1 cellular context compared by ENCODE assay signal in the genomic region with DNA sequence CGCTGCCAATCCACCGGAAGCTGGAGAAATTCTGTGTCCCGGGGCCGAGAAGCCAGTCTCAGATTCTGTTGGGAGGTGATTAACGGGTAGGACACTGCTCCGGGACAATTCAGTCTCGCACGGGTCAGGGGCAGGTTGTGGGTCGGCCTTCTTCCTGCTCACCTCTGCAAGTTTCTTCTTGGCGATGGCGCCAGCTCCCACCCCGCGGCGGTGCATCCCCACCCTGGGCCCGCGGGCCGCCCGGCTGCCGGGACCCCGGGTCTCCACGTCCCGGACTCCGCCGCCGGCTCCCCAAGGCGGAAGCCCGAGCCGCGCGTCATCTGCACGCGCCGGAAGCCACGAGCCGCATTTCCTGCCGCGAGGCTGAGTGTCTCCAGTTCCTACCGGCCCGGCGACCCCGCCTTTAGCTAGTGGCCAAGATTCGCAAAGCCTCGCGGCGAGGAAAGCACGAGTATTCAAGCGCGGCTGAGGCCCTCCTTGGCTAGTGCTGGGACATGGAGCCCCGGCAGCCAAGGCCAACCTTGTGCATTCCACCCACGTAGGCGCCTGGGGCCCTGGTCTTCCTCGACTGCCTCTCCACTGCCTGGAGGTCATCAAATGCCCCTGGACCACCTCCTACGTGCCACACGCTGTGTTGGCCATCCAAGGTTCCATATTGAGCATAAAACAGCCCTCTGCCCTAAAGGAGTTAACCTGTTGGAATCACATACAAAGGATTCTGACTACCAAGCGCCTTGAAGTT.
TF ChIP-seq lines count a peak whose summit lies in the region.

A gene with protein sequence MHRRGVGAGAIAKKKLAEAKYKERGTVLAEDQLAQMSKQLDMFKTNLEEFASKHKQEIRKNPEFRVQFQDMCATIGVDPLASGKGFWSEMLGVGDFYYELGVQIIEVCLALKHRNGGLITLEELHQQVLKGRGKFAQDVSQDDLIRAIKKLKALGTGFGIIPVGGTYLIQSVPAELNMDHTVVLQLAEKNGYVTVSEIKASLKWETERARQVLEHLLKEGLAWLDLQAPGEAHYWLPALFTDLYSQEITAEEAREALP (minus strand): TSS at position 324 of the 742 bp plus-strand sequence. CDS start 108 bp downstream, at position 216.

TF ChIP-seq in K562, 482 proteins besides CTCF, POLR2A, EP300 and RAD21 (continued from another document and continues in another):
- TF ChIP-seq, protein P1, sequence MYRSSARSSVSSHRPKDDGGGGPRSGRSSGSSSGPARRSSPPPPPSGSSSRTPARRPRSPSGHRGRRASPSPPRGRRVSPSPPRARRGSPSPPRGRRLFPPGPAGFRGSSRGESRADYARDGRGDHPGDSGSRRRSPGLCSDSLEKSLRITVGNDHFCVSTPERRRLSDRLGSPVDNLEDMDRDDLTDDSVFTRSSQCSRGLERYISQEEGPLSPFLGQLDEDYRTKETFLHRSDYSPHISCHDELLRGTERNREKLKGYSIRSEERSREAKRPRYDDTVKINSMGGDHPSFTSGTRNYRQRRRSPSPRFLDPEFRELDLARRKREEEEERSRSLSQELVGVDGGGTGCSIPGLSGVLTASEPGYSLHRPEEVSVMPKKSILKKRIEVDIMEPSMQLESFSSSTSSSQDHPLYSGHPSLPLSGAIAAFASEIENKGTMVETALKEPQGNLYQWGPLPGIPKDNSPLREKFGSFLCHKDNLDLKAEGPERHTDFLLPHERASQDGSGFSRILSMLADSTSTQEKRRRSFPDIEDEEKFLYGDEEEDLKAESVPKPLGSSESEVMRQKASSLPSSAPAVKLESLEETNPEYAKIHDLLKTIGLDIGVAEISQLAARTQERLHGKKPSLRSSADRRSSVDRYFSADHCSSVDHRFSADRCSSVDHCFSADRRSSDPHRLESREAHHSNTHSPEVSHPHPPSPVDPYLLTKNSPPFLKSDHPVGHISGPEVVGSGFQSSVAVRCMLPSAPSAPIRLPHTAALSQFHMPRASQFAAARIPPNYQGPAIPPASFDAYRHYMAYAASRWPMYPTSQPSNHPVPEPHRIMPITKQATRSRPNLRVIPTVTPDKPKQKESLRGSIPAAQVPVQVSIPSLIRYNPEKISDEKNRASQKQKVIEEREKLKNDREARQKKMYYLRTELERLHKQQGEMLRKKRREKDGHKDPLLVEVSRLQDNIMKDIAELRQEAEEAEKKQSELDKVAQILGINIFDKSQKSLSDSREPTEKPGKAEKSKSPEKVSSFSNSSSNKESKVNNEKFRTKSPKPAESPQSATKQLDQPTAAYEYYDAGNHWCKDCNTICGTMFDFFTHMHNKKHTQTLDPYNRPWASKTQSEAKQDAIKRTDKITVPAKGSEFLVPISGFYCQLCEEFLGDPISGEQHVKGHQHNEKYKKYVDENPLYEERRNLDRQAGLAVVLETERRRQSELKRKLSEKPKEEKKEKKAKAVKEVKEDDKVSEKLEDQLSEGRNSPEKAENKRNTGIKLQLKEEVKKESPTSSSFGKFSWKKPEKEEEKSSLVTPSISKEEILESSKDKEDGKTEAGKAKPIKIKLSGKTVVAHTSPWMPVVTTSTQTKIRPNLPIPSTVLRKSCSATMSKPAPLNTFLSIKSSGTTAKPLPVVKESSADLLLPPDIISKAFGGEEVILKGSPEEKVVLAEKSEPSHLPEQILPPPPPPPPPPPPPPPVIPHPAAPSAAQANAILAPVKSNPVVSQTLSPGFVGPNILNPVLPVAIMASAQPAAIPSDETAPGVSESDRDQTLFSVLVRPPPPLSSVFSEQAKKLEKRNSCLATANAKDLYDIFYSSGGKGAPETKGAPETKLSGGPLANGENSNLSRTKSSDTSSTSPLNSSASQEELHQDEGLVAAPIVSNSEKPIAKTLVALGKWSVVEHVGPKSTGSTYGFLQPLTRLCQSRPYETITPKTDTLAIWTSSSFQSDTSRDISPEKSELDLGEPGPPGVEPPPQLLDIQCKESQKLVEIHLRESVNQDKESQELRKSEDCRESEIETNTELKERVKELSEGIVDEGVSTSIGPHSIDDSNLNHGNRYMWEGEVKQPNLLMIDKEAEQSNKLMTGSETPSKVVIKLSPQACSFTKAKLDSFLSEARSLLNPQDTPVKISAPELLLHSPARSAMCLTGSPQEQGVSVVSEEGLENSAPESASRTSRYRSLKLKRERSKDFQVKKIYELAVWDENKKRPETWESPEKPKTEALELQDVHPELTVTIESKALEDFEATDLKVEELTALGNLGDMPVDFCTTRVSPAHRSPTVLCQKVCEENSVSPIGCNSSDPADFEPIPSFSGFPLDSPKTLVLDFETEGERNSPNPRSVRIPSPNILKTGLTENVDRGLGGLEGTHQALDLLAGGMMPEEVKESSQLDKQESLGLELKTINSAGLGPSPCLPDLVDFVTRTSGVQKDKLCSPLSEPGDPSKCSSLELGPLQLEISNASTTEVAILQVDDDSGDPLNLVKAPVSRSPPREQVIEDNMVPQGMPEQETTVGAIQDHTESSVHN (IDR thresholded peaks at IDR 0.05; ENCODE audit: borderline replicate concordance in 1 of 2, low read depth in 1 of 2) = no peak
- TF ChIP-seq HDAC1 (IDR thresholded peaks at IDR 0.05) (peak in 1 of 2 experiments; percentile 79; a peak in 2 of 4 replicates), SIN3B (IDR thresholded peaks at IDR 0.05; ENCODE audit: low read depth) (peak; percentile 91), NRF1 (conservative IDR thresholded peaks at IDR 0.05 in 1 of 2, IDR thresholded peaks at IDR 0.05 in 1 of 2) (peak in 1 of 2 experiments; percentile 31; a peak in 2 of 4 replicates), CHD2 (IDR thresholded peaks at IDR 0.05; ENCODE audit: low read depth, low read length) (peak; percentile 51; the same call in 1 of the 2 replicates), MTA1 (IDR thresholded peaks at IDR 0.05; ENCODE audit: borderline replicate concordance) (peak; percentile 96), KAT7 (CRISPR knock-in tag; IDR thresholded peaks at IDR 0.05; ENCODE audit: borderline replicate concordance) (peak; percentile 91; the same call in 1 of the 2 replicates), ZNF316 (IDR thresholded peaks at IDR 0.05) (no peak), TRIM24 (IDR thresholded peaks at IDR 0.05) (0 out of 4 replicates have a peak, but pooled peaks of 1 of the 2 experiments have one; percentile 67), KDM5B (IDR thresholded peaks at IDR 0.05; ENCODE audit: insufficient replicate concordance, low read depth, low read length) (peak; percentile 65), ESRRA (IDR thresholded peaks at IDR 0.05; ENCODE audit: borderline replicate concordance, low read depth) (peak; percentile 74), E2F3 (CRISPR knock-in tag; IDR thresholded peaks at IDR 0.05) (peak; percentile 88), PCBP1 (IDR thresholded peaks at IDR 0.05; ENCODE audit: low read depth, low read length, poor library complexity, severe bottlenecking) (peak; percentile 87), MTA3 (IDR thresholded peaks at IDR 0.05; ENCODE audit: borderline replicate concordance) (peak; percentile 89), KLF13 (tag; IDR thresholded peaks at IDR 0.05; ENCODE audit: borderline replicate concordance, low read depth) (0 out of 2 replicates have a peak, but pooled peaks have one; percentile 22), TBL1XR1 (IDR thresholded peaks at IDR 0.05; ENCODE audit: low read length in 2 of 2) (peak in 1 of 2 experiments; percentile 25; a peak in 1 of 4 replicates), RBM39 (optimal IDR thresholded peaks at IDR 0.05; ENCODE audit: low read depth, low read length) (no peak), PML (IDR thresholded peaks at IDR 0.05; ENCODE audit: low read length) (0 out of 2 replicates have a peak, but pooled peaks have one; percentile 56), ZBTB1 (CRISPR knock-in tag; IDR thresholded peaks at IDR 0.05; ENCODE audit: borderline replicate concordance, low read depth) (0 out of 2 replicates have a peak, but pooled peaks have one; percentile 45), FOXP1 (CRISPR knock-in tag; IDR thresholded peaks at IDR 0.05) (peak; percentile 90; the same call in 1 of the 2 replicates), L3MBTL2 (IDR thresholded peaks at IDR 0.05) (peak; percentile 99), ELF1 (tag; IDR thresholded peaks at IDR 0.05) (peak; percentile 98), ZBTB7A (IDR thresholded peaks at IDR 0.05; ENCODE audit: borderline replicate concordance, control insufficient read depth, low read depth, low read length) (peak; percentile 81; the same call in 1 of the 2 replicates), ETV1 (tag; conservative IDR thresholded peaks at IDR 0.05; ENCODE audit: low read depth) (peak; percentile 63; the same call in 1 of the 2 replicates), SMARCA5 (IDR thresholded peaks at IDR 0.05) (no peak), EGR1 (conservative IDR thresholded peaks at IDR 0.05) (peak; percentile 72), YY1 (IDR thresholded peaks at IDR 0.05; ENCODE audit: borderline replicate concordance in 1 of 3, control insufficient read depth in 1 of 3, extremely low read depth in 1 of 3, insufficient read depth in 3 of 3, insufficient read length in 1 of 3, insufficient replicate concordance in 2 of 3, low read depth in 1 of 3, low read length in 2 of 3) (peak in 2 of 3 experiments; percentile 58 to 66), TBP (optimal IDR thresholded peaks at IDR 0.05; ENCODE audit: low read depth, low read length) (peak; percentile 81)
- TF ChIP-seq, protein P2, sequence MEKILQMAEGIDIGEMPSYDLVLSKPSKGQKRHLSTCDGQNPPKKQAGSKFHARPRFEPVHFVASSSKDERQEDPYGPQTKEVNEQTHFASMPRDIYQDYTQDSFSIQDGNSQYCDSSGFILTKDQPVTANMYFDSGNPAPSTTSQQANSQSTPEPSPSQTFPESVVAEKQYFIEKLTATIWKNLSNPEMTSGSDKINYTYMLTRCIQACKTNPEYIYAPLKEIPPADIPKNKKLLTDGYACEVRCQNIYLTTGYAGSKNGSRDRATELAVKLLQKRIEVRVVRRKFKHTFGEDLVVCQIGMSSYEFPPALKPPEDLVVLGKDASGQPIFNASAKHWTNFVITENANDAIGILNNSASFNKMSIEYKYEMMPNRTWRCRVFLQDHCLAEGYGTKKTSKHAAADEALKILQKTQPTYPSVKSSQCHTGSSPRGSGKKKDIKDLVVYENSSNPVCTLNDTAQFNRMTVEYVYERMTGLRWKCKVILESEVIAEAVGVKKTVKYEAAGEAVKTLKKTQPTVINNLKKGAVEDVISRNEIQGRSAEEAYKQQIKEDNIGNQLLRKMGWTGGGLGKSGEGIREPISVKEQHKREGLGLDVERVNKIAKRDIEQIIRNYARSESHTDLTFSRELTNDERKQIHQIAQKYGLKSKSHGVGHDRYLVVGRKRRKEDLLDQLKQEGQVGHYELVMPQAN (IDR thresholded peaks at IDR 0.05; ENCODE audit: borderline replicate concordance) = peak; percentile 86
- TF ChIP-seq, protein P3, sequence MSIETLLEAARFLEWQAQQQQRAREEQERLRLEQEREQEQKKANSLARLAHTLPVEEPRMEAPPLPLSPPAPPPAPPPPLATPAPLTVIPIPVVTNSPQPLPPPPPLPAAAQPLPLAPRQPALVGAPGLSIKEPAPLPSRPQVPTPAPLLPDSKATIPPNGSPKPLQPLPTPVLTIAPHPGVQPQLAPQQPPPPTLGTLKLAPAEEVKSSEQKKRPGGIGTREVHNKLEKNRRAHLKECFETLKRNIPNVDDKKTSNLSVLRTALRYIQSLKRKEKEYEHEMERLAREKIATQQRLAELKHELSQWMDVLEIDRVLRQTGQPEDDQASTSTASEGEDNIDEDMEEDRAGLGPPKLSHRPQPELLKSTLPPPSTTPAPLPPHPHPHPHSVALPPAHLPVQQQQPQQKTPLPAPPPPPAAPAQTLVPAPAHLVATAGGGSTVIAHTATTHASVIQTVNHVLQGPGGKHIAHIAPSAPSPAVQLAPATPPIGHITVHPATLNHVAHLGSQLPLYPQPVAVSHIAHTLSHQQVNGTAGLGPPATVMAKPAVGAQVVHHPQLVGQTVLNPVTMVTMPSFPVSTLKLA (conservative IDR thresholded peaks at IDR 0.05) = peak; percentile 78 to 94
- TF ChIP-seq, protein P4, sequence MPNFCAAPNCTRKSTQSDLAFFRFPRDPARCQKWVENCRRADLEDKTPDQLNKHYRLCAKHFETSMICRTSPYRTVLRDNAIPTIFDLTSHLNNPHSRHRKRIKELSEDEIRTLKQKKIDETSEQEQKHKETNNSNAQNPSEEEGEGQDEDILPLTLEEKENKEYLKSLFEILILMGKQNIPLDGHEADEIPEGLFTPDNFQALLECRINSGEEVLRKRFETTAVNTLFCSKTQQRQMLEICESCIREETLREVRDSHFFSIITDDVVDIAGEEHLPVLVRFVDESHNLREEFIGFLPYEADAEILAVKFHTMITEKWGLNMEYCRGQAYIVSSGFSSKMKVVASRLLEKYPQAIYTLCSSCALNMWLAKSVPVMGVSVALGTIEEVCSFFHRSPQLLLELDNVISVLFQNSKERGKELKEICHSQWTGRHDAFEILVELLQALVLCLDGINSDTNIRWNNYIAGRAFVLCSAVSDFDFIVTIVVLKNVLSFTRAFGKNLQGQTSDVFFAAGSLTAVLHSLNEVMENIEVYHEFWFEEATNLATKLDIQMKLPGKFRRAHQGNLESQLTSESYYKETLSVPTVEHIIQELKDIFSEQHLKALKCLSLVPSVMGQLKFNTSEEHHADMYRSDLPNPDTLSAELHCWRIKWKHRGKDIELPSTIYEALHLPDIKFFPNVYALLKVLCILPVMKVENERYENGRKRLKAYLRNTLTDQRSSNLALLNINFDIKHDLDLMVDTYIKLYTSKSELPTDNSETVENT (CRISPR knock-in tag; IDR thresholded peaks at IDR 0.05) = peak; percentile 79; the same call in 1 of the 2 replicates
- TF ChIP-seq, protein P5, sequence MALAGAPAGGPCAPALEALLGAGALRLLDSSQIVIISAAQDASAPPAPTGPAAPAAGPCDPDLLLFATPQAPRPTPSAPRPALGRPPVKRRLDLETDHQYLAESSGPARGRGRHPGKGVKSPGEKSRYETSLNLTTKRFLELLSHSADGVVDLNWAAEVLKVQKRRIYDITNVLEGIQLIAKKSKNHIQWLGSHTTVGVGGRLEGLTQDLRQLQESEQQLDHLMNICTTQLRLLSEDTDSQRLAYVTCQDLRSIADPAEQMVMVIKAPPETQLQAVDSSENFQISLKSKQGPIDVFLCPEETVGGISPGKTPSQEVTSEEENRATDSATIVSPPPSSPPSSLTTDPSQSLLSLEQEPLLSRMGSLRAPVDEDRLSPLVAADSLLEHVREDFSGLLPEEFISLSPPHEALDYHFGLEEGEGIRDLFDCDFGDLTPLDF (CRISPR knock-in tag; IDR thresholded peaks at IDR 0.05) = peak; percentile 59; the same call in 1 of the 2 replicates
- TF ChIP-seq, protein P6, sequence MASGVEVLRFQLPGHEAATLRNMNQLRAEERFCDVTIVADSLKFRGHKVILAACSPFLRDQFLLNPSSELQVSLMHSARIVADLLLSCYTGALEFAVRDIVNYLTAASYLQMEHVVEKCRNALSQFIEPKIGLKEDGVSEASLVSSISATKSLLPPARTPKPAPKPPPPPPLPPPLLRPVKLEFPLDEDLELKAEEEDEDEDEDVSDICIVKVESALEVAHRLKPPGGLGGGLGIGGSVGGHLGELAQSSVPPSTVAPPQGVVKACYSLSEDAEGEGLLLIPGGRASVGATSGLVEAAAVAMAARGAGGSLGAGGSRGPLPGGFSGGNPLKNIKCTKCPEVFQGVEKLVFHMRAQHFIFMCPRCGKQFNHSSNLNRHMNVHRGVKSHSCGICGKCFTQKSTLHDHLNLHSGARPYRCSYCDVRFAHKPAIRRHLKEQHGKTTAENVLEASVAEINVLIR (CRISPR knock-in tag; IDR thresholded peaks at IDR 0.05) = peak; percentile 95
- TF ChIP-seq, protein P7, sequence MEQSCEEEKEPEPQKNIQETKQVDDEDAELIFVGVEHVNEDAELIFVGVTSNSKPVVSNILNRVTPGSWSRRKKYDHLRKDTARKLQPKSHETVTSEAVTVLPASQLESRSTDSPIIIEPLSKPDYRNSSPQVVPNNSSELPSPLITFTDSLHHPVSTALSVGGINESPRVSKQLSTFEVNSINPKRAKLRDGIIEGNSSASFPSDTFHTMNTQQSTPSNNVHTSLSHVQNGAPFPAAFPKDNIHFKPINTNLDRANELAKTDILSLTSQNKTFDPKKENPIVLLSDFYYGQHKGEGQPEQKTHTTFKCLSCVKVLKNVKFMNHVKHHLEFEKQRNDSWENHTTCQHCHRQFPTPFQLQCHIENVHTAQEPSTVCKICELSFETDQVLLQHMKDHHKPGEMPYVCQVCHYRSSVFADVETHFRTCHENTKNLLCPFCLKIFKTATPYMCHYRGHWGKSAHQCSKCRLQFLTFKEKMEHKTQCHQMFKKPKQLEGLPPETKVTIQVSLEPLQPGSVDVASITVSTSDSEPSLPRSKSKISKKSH (CRISPR knock-in tag; IDR thresholded peaks at IDR 0.05) = no peak
